In the genomic region with DNA sequence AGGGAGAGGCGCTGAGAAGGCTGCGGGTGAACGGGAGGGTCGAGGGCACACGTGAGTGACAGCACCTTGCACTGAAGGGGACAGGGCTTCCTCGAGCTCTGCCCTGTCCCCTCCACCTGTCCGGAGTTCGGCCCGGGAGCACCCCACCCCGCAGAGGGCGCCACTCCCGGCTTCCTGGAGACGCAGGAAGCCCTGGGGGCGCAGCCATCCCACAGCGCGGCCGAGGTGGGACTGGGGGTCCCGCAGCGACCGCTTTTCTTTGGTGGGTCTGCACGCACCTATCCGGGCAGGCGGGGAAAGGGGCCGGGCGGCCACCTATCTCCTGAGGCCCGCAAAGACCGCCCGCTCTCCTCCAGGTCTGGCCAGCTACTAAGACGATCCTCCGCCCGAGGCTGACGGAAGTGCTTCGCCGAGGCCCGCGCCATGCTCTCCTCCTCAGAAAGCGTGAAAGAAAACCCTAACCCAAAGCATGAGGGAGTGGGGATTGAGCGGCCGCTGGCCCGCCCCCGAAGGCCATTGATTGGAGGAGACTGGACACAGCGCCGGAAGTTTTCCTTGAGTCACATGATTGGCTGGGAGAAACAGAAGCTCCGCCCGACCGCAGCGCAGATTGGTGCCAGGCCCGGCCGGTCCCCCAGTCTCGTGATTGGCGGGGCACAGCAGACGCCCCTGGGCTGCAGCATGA, we compare ENCODE assay signal across 8 cellular contexts. TPM values are rescaled to one million over a fixed set of nuclear protein-coding genes. Genes with fewer than 3 reads are reported as not detected.
A peak's percentile ranks its signal among the peaks of the same experiment; 100 is the strongest.
DNase-seq lines count a peak whose midpoint lies in the region; FAIRE-seq and TF ChIP-seq lines count a peak whose summit lies in the region.

No MANE protein-coding gene starts in this region.

- H3K4me1 ChIP-seq in ES-I3 (ENCODE audit: insufficient read depth, low read length) (peaks cover 4% of the 10 kb centered on the region; the same call in 1 of the 2 replicates), neuron (ENCODE audit: insufficient read depth, low read length) (peaks cover 9% of the 10 kb centered on the region), subcutaneous abdominal adipose tissue (ENCODE audit: control insufficient read depth in 5 of 5, insufficient read depth in 5 of 5, low read length in 5 of 5) (peaks cover 0 to 25% (median 22%) of the 10 kb centered on the region in 5 donors)

- peak overlapping the region; percentile 91 for H3K9ac ChIP-seq in ES-I3 (ENCODE audit: low read depth, low read length)
- peak overlapping the region in 4 of 5 donors; percentile 79 to 83 (median 82) for H3K9ac ChIP-seq in subcutaneous abdominal adipose tissue (ENCODE audit: low read length in 5 of 5)

- peak; percentile 92 for DNase-seq in H54 (ENCODE audit: insufficient read length, low spot score)
- DNase-seq in M059J (ENCODE audit: low read depth), result peak; percentile 92
- DNase-seq in SHP77 (lab: John Stamatoyannopoulos, UW), result peak; percentile 99
- peak; percentile 92 for DNase-seq in activated gamma-delta T cell treated with anti-CD3 and anti-CD28 coated beads, Interleukin-2, amount 50 U/mL, for 16 hours (ENCODE audit: low read depth)
- DNase-seq in foreskin melanocyte, result peak; percentile 98

- TF ChIP-seq POLR2A in H54 (IDR thresholded peaks at IDR 0.05; ENCODE audit: low read depth, low read length), result peak; percentile 71

- peak overlapping the region; percentile 77 for H2AFZ ChIP-seq in neuron (ENCODE audit: low read depth, low read length)

- H3K27ac ChIP-seq in subcutaneous abdominal adipose tissue (ENCODE audit: low read depth, low read length), result peak overlapping the region; percentile 65

- H3K27me3 ChIP-seq in neuron (ENCODE audit: insufficient read depth, low read length), result no peaks in the 10 kb centered on the region
- no peaks in the 10 kb centered on the region for H3K27me3 ChIP-seq in subcutaneous abdominal adipose tissue (ENCODE audit: control insufficient read depth in 5 of 5, insufficient read depth in 4 of 5, low read length in 5 of 5)

- peak; percentile 68 for FAIRE-seq in H54 (lab: Jason Lieb, UNC)

- H3K4me3 ChIP-seq in neuron (ENCODE audit: low read length) (peak overlapping the region; percentile 85), subcutaneous abdominal adipose tissue (ENCODE audit: low read depth in 1 of 5, low read length in 5 of 5) (peak overlapping the region in 4 of 5 donors; percentile 70 to 76 (median 72))

- no peaks in the 10 kb centered on the region for H3K9me3 ChIP-seq in ES-I3 (ENCODE audit: control insufficient read depth, insufficient read depth, low read length)
- H3K9me3 ChIP-seq in neuron (ENCODE audit: low read length), result no peaks in the 10 kb centered on the region
- no peaks in the 10 kb centered on the region for H3K9me3 ChIP-seq in subcutaneous abdominal adipose tissue (ENCODE audit: control insufficient read depth in 5 of 5, low read length in 5 of 5)

- H3K36me3 ChIP-seq in ES-I3 (ENCODE audit: insufficient read depth, low read length) (no peaks in the 10 kb centered on the region), neuron (ENCODE audit: insufficient read depth, low read length) (peaks cover 21% of the 10 kb centered on the region), subcutaneous abdominal adipose tissue (ENCODE audit: control insufficient read depth in 5 of 5, insufficient read depth in 5 of 5, low read length in 5 of 5) (peaks cover 0 to 16% (median 6%) of the 10 kb centered on the region in 5 donors)

RNA-seq across cellular contexts. Expression of gene DDX19A, which starts 34.4 kb away (rescaled TPM):
- 54.3 and 62.5 TPM in 2 replicates for total RNA-seq in M059J (2014; rRNA removed; shearing (Covaris generic))

RNA-seq across cellular contexts. Expression of gene ST3GAL2, which starts 57.8 kb away (rescaled TPM):
- total RNA-seq in M059J (2014; rRNA removed; shearing (Covaris generic)), result 15.7 and 32.2 TPM in 2 replicates

Comparison
In these comparisons a context has a peak if more than half of its experiments do, and no peak if none do; other contexts are left out.
1. Peak in every context shown above with its lines: DNase-seq, H3K4me3 ChIP-seq and H3K27ac ChIP-seq.